8 cellular contexts compared by ENCODE assay signal in genomic region chr1:91020486-91020885, GRCh38. TPM values are rescaled to one million over a fixed set of nuclear protein-coding genes. Genes with fewer than 3 reads are reported as not detected.
DNase-seq lines count a peak whose midpoint lies in the region; ATAC-seq, FAIRE-seq and TF ChIP-seq lines count a peak whose summit lies in the region.

No MANE protein-coding gene starts in this region.

- H3K36me3 ChIP-seq in CD8-positive, alpha-beta memory T cell (ENCODE audit: insufficient read depth, low read length): no peaks in the 10 kb centered on the region
- peaks cover 29% of the 10 kb centered on the region for H3K36me3 ChIP-seq in OCI-LY3 (replicated peaks; ENCODE audit: low read depth, low read length)
- H3K36me3 ChIP-seq in osteoblast (ENCODE audit: insufficient read depth, low read length): peaks cover 3% of the 10 kb centered on the region

- no peaks in the 10 kb centered on the region for H3K27me3 ChIP-seq in CD8-positive, alpha-beta memory T cell (ENCODE audit: insufficient read depth, low read length, poor library complexity, severe bottlenecking)
- H3K27me3 ChIP-seq in OCI-LY3 (ENCODE audit: low read depth, low read length): no peaks in the 10 kb centered on the region
- no peaks in the 10 kb centered on the region for H3K27me3 ChIP-seq in osteoblast (ENCODE audit: insufficient read depth, low read length)

- peak overlapping the region; percentile 97 for H3K9ac ChIP-seq in OCI-LY3 (ENCODE audit: low read length)

- TF ChIP-seq CTCF in OCI-LY3 (IDR thresholded peaks at IDR 0.05; ENCODE audit: low read depth, low read length) (no peak), osteoblast (IDR thresholded peaks at IDR 0.05; ENCODE audit: extremely low read depth, low read depth, low read length) (no peak)

- H3K36me3 Mint-ChIP-seq in CD8-positive, alpha-beta memory T cell: peaks cover 0 to 36% (median 0%) of the 10 kb centered on the region in 3 donors

- H3K27ac ChIP-seq in CD8-positive, alpha-beta memory T cell (ENCODE audit: low read depth, low read length): peak overlapping the region; percentile 97
- peak overlapping the region; percentile 96 for H3K27ac ChIP-seq in OCI-LY3 (ENCODE audit: low read length)
- H3K27ac ChIP-seq in osteoblast (ENCODE audit: low read depth, low read length): peak overlapping the region; percentile 98

- no peak for ATAC-seq in HG02981 (IDR thresholded peaks at IDR 0.05; ENCODE audit: unreplicated experiment)
- no peak for ATAC-seq in left colon

- H3K4me2 ChIP-seq in OCI-LY3 (ENCODE audit: low read length) (peak overlapping the region; percentile 93), osteoblast (ENCODE audit: insufficient read depth, low read length) (peak overlapping the region; percentile 98)

- H3K4me3 ChIP-seq in CD8-positive, alpha-beta memory T cell (ENCODE audit: low read length): peak overlapping the region; percentile 95
- H3K4me3 ChIP-seq in OCI-LY3 (ENCODE audit: low read length): peak overlapping the region; percentile 99
- H3K4me3 ChIP-seq in osteoblast (ENCODE audit: insufficient read depth, low read length): peak overlapping the region; percentile 93

- peaks cover 64 to 80% (median 68%) of the 10 kb centered on the region in 3 donors for H3K4me1 Mint-ChIP-seq in CD8-positive, alpha-beta memory T cell

- H3K27me3 Mint-ChIP-seq in CD8-positive, alpha-beta memory T cell: no peaks in the 10 kb centered on the region

- POLR2A ChIA-PET in CD8-positive, alpha-beta memory T cell (lab: Charles Lee): no interaction called here

- peaks cover 50% of the 10 kb centered on the region for H4K20me1 ChIP-seq in OCI-LY3 (ENCODE audit: insufficient read depth, low read length)
- H4K20me1 ChIP-seq in osteoblast (ENCODE audit: insufficient read depth, low read length): peaks cover 39% of the 10 kb centered on the region

- H3K9me3 Mint-ChIP-seq in CD8-positive, alpha-beta memory T cell: no peaks in the 10 kb centered on the region

- H3K4me3 Mint-ChIP-seq in CD8-positive, alpha-beta memory T cell: peak overlapping the region; percentile 80 to 98 (median 94)

- no peak overlapping the region for H2AFZ ChIP-seq in OCI-LY3 (ENCODE audit: low read depth, low read length)
- H2AFZ ChIP-seq in osteoblast (ENCODE audit: low read length): no peak overlapping the region

- peak; percentile 33 for FAIRE-seq in endometrium (lab: Jason Lieb, UNC)
- no peak for FAIRE-seq in GM12892 (lab: Jason Lieb, UNC)

- H3K4me1 ChIP-seq in CD8-positive, alpha-beta memory T cell (ENCODE audit: insufficient read depth, low read length): peaks cover 69% of the 10 kb centered on the region
- peaks cover 67% of the 10 kb centered on the region for H3K4me1 ChIP-seq in OCI-LY3 (ENCODE audit: low read length)
- peaks cover 17% of the 10 kb centered on the region for H3K4me1 ChIP-seq in osteoblast (ENCODE audit: insufficient read depth, low read length)

- intact Hi-C loops in left colon (cut with DNase I, micrococcal nuclease): no loop called here

- DNase-seq in CD8-positive, alpha-beta memory T cell: no peak
- DNase-seq in osteoblast (ENCODE audit: insufficient read length, low spot score, missing footprints): peak; percentile 43
- no peak for DNase-seq in GM12892 (ENCODE audit: insufficient read length)
- no peak for DNase-seq in left colon
- no peak for DNase-seq in DMS153 (lab: John Stamatoyannopoulos, UW)

- TF ChIP-seq POLR2A in GM12892 (IDR thresholded peaks at IDR 0.05; ENCODE audit: low read depth, low read length): no peak

- no peaks in the 10 kb centered on the region for H3K9me3 ChIP-seq in CD8-positive, alpha-beta memory T cell (ENCODE audit: low read length)
- H3K9me3 ChIP-seq in OCI-LY3 (ENCODE audit: insufficient read depth, low read length): no peaks in the 10 kb centered on the region
- no peaks in the 10 kb centered on the region for H3K9me3 ChIP-seq in osteoblast (ENCODE audit: low read depth, low read length)

- CTCF ChIA-PET in CD8-positive, alpha-beta memory T cell (lab: Charles Lee): no interaction called here

- peak overlapping the region; percentile 82 to 99 (median 98) for H3K27ac Mint-ChIP-seq in CD8-positive, alpha-beta memory T cell

- H3K79me2 ChIP-seq in OCI-LY3 (ENCODE audit: low read length) (peaks cover 69% of the 10 kb centered on the region), osteoblast (ENCODE audit: insufficient read depth, low read length) (peaks cover 62% of the 10 kb centered on the region)

RNA-seq across cellular contexts. Expression of gene ZNF644, which starts 1.3 kb away (rescaled TPM):
- total RNA-seq in CD8-positive, alpha-beta memory T cell: 10 to 100 TPM; 49.4 to 49.7 TPM
- 50.7 TPM for polyA plus RNA-seq in CD8-positive, alpha-beta memory T cell
- total RNA-seq in osteoblast: 57.5 and 59.5 TPM in 2 replicates
- 19.8 TPM for polyA plus RNA-seq in GM12892 (2012; ENCODE audit: missing spikeins)
- total RNA-seq in left colon: 10 to 100 TPM; 46.1 to 56.0 TPM
